32 cellular contexts compared by ENCODE assay signal in the genomic region with DNA sequence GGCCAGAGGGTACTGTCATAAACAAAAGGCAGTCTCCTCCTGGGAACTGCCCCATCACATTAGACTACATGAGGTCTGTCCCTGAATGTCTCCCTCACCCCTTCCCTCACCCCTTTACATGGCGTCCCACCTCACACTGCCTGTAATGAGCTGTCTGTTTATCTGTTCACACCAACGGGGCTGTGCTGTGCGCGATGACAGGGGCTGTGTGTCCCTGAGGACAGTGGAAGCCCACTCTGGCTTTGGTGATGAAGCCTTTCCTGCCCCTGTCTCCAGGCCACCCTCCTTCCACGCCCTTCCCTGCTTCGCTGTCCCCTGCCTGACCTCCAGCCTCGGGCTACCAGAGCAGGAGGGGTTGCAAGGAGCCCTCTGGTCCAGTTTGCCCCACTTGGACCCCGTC. TPM values are rescaled to one million over a fixed set of nuclear protein-coding genes. Genes with fewer than 3 reads are reported as not detected.
"Had no signal": no experiment of that assay in that cellular context is flagged by ENCODE, and none has a peak within 500 bp of the region (broad histone marks: within the 10 kb centered on the region; RNA-seq: fewer than 3 reads in every experiment).

No MANE protein-coding gene starts in this region.

- H3K36me3 Mint-ChIP-seq: stimulated activated memory B cell treated with anti-CD40 and anti-IgM and Interleukin-4, amounts not matched to agents 10 μg/mL and 1 μg/mL and 100 μg/mL, for 72 hours had no signal

- H3K4me3 ChIP-seq: esophagus muscularis mucosa, heart left ventricle, left lung, pancreas, psoas muscle, smooth muscle cell, testis, transverse colon, uterus had no signal

- DNase-seq: activated CD4-positive, alpha-beta T cell treated with anti-CD3 and anti-CD28 coated beads for 4 hours; activated CD4-positive, alpha-beta T cell treated with anti-CD3 and anti-CD28 coated beads, Interleukin-2, amount 50 U/mL, for 48 hours; activated CD8-positive, alpha-beta memory T cell treated with anti-CD3 and anti-CD28 coated beads for 24 hours; activated effector memory CD4-positive, alpha-beta T cell treated with Interleukin-2 at 50 U/mL for 16 hours; activated naive CD4-positive, alpha-beta T cell treated with Interleukin-2 at 50 U/mL for 16 hours; aorta; brain microvascular endothelial cell; foreskin keratinocyte; kidney glomerular epithelial cell; pancreas; psoas muscle; stimulated activated CD4-positive, alpha-beta T cell treated with anti-CD3 and anti-CD28 coated beads, Interleukin-1b, Interleukin-23, amount 100 ng/mL, for 48 hours; stimulated activated CD4-positive, alpha-beta T cell treated with anti-CD3 and anti-CD28 coated beads, Interleukin-4, amount 100 ng/mL, for 4 hours; stimulated activated CD8-positive, alpha-beta memory T cell treated with anti-CD3 and anti-CD28 coated beads, Interleukin-4, amount 100 ng/mL, for 48 hours; T-helper 9 cell; testis; transverse colon; uterus had no signal

- H3K9me3 ChIP-seq: esophagus muscularis mucosa, heart left ventricle, left lung, pancreas, psoas muscle, testis, transverse colon, uterus had no signal

- H3K9me3 Mint-ChIP-seq: nephron; stimulated activated memory B cell treated with anti-CD40 and anti-IgM and Interleukin-4, amounts not matched to agents 10 μg/mL and 1 μg/mL and 100 μg/mL, for 72 hours had no signal

- ATAC-seq: foreskin keratinocyte; heart left ventricle; left lung; pancreas; psoas muscle; stimulated activated memory B cell treated with anti-CD40 and anti-IgM and Interleukin-4, amounts not matched to agents 10 μg/mL and 1 μg/mL and 100 μg/mL, for 72 hours had no signal

- H3K4me1 Mint-ChIP-seq: nephron had no signal

- H3K27me3 ChIP-seq: pancreas, testis, uterus had no signal

- H3K27ac Mint-ChIP-seq: activated naive CD8-positive, alpha-beta T cell; nephron; stimulated activated memory B cell treated with anti-CD40 and anti-IgM and Interleukin-4, amounts not matched to agents 10 μg/mL and 1 μg/mL and 100 μg/mL, for 72 hours had no signal

- H3K27ac ChIP-seq: brain microvascular endothelial cell, esophagus muscularis mucosa, foreskin keratinocyte, heart left ventricle, left lung, pancreas, psoas muscle, testis, transverse colon, uterus, VCaP had no signal

- H3K4me1 ChIP-seq: foreskin keratinocyte, pancreas, psoas muscle, testis, transverse colon had no signal

- H3K4me3 Mint-ChIP-seq: activated naive CD8-positive, alpha-beta T cell; nephron; stimulated activated memory B cell treated with anti-CD40 and anti-IgM and Interleukin-4, amounts not matched to agents 10 μg/mL and 1 μg/mL and 100 μg/mL, for 72 hours had no signal

- FAIRE-seq: pancreas, TTC549 had no signal

- H3K36me3 ChIP-seq: brain microvascular endothelial cell, esophagus muscularis mucosa, heart left ventricle, left lung, pancreas, transverse colon, uterus had no signal

- H3K4me2 ChIP-seq: smooth muscle cell had no signal

RNA-seq across cellular contexts. Expression of gene RHBG, which starts 22.7 kb away (rescaled TPM):
- total RNA-seq: aorta; cardiac septum; chondrocyte; esophagus muscularis mucosa; left lung; lung microvascular endothelial cell; psoas muscle; smooth muscle cell; T-helper 1 cell treated with Interleukin-12 subunit alpha and Interleukin-12 subunit beta and Interleukin-4 antibody, amounts not matched to agents 30 ng/mL and 1 ng/mL, for 36 hours; transverse colon had no signal
- polyA plus RNA-seq: aorta, foreskin keratinocyte, heart left ventricle, psoas muscle, smooth muscle cell had no signal

RNA-seq across cellular contexts. Expression of gene TSACC, which starts 53.4 kb away (rescaled TPM):
- total RNA-seq: aorta; cardiac septum; chondrocyte; esophagus muscularis mucosa; left lung; lung microvascular endothelial cell; mucosa of gallbladder; pancreas; T-helper 1 cell treated with Interleukin-12 subunit alpha and Interleukin-12 subunit beta and Interleukin-4 antibody, amounts not matched to agents 30 ng/mL and 1 ng/mL, for 36 hours; transverse colon; uterus had no signal
- polyA plus RNA-seq: aorta, heart left ventricle, smooth muscle cell had no signal
